ENCODE assay signal across 8 cellular contexts in the genomic region with DNA sequence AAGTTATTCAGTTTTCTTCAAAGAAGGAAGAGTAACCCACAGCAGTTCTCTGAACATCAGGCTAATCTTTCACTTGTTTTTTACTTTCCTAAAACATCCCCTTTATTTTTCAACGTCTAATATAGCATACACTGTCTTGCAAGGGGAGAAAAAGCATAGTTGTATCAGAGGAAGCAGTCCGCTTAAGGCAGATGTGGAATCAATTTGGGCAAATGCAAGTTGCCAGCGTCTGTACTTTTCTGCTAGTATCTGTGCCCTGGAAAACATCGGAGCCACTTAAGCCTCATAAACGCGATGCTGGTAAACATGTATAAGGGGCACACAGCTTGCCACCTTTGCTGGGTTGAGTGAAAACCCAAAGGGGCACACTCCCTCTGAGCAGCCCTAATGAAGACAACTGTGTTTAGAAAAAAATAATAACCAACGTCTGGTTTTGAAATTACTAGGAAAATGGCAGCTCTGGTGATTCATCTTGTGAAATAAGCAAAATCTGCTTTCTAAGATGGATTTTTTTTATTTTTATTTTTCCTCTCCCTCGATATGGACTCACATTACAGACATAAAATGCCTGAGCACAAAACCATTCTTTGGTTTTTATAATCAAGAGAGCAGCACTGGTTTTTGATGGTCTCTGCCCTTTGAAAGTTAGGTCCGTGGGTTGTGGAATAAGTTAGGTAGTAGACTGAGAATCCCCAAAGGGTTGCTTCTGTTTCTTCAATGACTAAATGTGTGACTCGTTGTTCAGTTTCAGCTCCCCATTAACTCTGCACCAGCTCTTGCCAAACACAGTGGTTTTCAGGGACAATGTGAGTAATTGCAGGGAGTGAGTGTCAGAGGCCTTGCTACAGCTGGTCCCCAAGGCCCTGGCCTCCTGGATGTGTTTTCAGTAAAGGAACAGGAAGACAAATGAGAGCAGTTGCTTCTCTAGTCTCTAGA. TPM values are rescaled to one million over a fixed set of nuclear protein-coding genes. Genes with fewer than 3 reads are reported as not detected.
DNase-seq lines count a peak whose midpoint lies in the region; ATAC-seq and TF ChIP-seq lines count a peak whose summit lies in the region.

No MANE protein-coding gene starts in this region.

- H3K4me3 ChIP-seq in epithelial cell of proximal tubule (ENCODE audit: low read depth, low read length), result no peak overlapping the region

- ATAC-seq in GM18499 (IDR thresholded peaks at IDR 0.05; ENCODE audit: insufficient read depth, unreplicated experiment) (peak; percentile 88), GM21619 (IDR thresholded peaks at IDR 0.05; ENCODE audit: unreplicated experiment) (peak; percentile 94)

- no peak for TF ChIP-seq CTCF in epithelial cell of proximal tubule (conservative IDR thresholded peaks at IDR 0.05; ENCODE audit: low read depth, low read length)

- peak; percentile 99 for DNase-seq in LHCN-M2 (ENCODE audit: low read depth)
- peak; percentile 35 for DNase-seq in epithelial cell of proximal tubule (ENCODE audit: low read depth)
- peak; percentile 49 to 50 for DNase-seq in stimulated activated CD8-positive, alpha-beta memory T cell treated with anti-CD3 and anti-CD28 coated beads, Interleukin-15, amount 100 ng/mL, for 48 hours (ENCODE audit: low read depth in 2 of 2)
- DNase-seq in midbrain (lab: John Stamatoyannopoulos, UW), result no peak
- no peak for DNase-seq in KG1 (lab: John Stamatoyannopoulos, UW)
- DNase-seq in HPDE6-E6E7 (ENCODE audit: extremely low spot score), result no peak

RNA-seq across cellular contexts. Expression of gene SMIM20, which starts 24.5 kb away (rescaled TPM):
- 33.6 and 41.1 TPM in 2 replicates for total RNA-seq in LHCN-M2 (2014; rRNA removed)
- polyA plus RNA-seq in LHCN-M2 (2012), result 30.7 TPM
- 20.2 and 31.2 TPM in 2 replicates for total RNA-seq in epithelial cell of proximal tubule

Comparison
In these comparisons a context has a peak if more than half of its experiments do, and no peak if none do; other contexts are left out.
1. DNase-seq: peak in LHCN-M2 (single experiment), epithelial cell of proximal tubule (single experiment) and stimulated activated CD8-positive, alpha-beta memory T cell treated with anti-CD3 and anti-CD28 coated beads, Interleukin-15, amount 100 ng/mL, for 48 hours (2 of 2); none in midbrain (single experiment), KG1 (single experiment) and HPDE6-E6E7 (single experiment).